20 cellular contexts compared by ENCODE assay signal in the genomic region with DNA sequence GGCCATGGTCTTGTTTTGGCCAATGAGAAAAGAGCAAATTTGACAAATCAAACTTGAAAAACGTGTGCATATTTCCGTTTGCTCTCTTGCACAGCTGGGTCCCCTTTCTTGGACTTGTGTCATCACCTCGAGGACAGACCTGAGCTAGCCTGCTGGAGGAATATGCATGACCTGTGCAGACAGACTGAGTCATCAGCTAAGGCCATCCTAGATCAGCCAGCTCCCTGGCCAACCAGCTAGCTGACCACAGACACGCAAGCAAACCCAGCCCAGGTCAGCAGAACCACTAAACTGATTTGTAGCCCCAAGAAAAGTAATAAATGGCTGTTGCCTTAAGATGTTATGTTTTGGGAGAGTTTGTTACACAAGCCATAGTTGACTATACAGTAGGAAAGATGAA.
"Had no signal": no experiment of that assay in that cellular context is flagged by ENCODE, and none has a peak within 500 bp of the region (broad histone marks: within the 10 kb centered on the region; RNA-seq: fewer than 3 reads in every experiment).

No MANE protein-coding gene starts in this region.

- H3K4me3 ChIP-seq: breast epithelium, colonic mucosa, esophagus squamous epithelium, gastrocnemius medialis, heart left ventricle, lower lobe of right lung, upper lobe of left lung had no signal

- DNase-seq: activated B cell treated with CpG ODN at 0.5 μM for 24 hours; activated CD4-positive, alpha-beta memory T cell treated with anti-CD3 and anti-CD28 coated beads for 36 hours; activated CD4-positive, alpha-beta T cell treated with anti-CD3 and anti-CD28 coated beads for 4 hours; activated naive CD4-positive, alpha-beta T cell treated with Interleukin-2 at 50 U/mL for 16 hours; activated naive CD8-positive, alpha-beta T cell treated with anti-CD3 and anti-CD28 coated beads for 36 hours; activated T-cell treated with anti-CD3 and anti-CD28 coated beads, Interleukin-2, amount 50 U/mL, for 48 hours; colonic mucosa; esophagus squamous epithelium; gastrocnemius medialis; heart left ventricle; lower lobe of right lung; naive thymus-derived CD4-positive, alpha-beta T cell; retina; stimulated activated CD4-positive, alpha-beta T cell treated with anti-CD3 and anti-CD28 coated beads, Interleukin-4, amount 100 ng/mL, for 24 hours; stimulated activated naive CD4-positive, alpha-beta T cell treated with Interleukin-2 at 50 U/mL for 16 hours; T1000 had no signal

- H3K9me3 ChIP-seq: breast epithelium, colonic mucosa, esophagus squamous epithelium, gastrocnemius medialis, heart left ventricle, lower lobe of right lung, upper lobe of left lung had no signal

- H3K4me1 ChIP-seq: breast epithelium, colonic mucosa, gastrocnemius medialis, lower lobe of right lung had no signal

- H3K36me3 Mint-ChIP-seq: activated CD4-positive, alpha-beta memory T cell treated with anti-CD3 and anti-CD28 coated beads for 36 hours; activated naive CD8-positive, alpha-beta T cell treated with anti-CD3 and anti-CD28 coated beads for 36 hours; naive thymus-derived CD4-positive, alpha-beta T cell had no signal

- H3K27ac Mint-ChIP-seq: activated B cell treated with CpG ODN at 0.5 μM for 24 hours; activated CD4-positive, alpha-beta memory T cell treated with anti-CD3 and anti-CD28 coated beads for 36 hours; activated naive CD8-positive, alpha-beta T cell treated with anti-CD3 and anti-CD28 coated beads for 36 hours; naive thymus-derived CD4-positive, alpha-beta T cell; T-helper 1 cell treated with Interleukin-12 subunit alpha and Interleukin-12 subunit beta and Interleukin-4 antibody, amounts not matched to agents 30 μg/mL and 1 μg/mL, for 36 hours had no signal

- H3K27me3 ChIP-seq: breast epithelium, colonic mucosa, esophagus squamous epithelium, gastrocnemius medialis, heart left ventricle, upper lobe of left lung had no signal

- H3K4me1 Mint-ChIP-seq: activated B cell treated with CpG ODN at 0.5 μM for 24 hours; activated naive CD8-positive, alpha-beta T cell treated with anti-CD3 and anti-CD28 coated beads for 36 hours; neural crest cell had no signal

- H3K4me3 Mint-ChIP-seq: activated B cell treated with CpG ODN at 0.5 μM for 24 hours; activated CD4-positive, alpha-beta memory T cell treated with anti-CD3 and anti-CD28 coated beads for 36 hours; activated naive CD8-positive, alpha-beta T cell treated with anti-CD3 and anti-CD28 coated beads for 36 hours; neural crest cell; T-helper 1 cell treated with Interleukin-12 subunit alpha and Interleukin-12 subunit beta and Interleukin-4 antibody, amounts not matched to agents 30 μg/mL and 1 μg/mL, for 36 hours had no signal

- ATAC-seq: gastrocnemius medialis; heart left ventricle; lower lobe of right lung; naive thymus-derived CD4-positive, alpha-beta T cell had no signal

- H3K9me3 Mint-ChIP-seq: activated B cell treated with CpG ODN at 0.5 μM for 24 hours; activated CD4-positive, alpha-beta memory T cell treated with anti-CD3 and anti-CD28 coated beads for 36 hours; T-helper 1 cell treated with Interleukin-12 subunit alpha and Interleukin-12 subunit beta and Interleukin-4 antibody, amounts not matched to agents 30 μg/mL and 1 μg/mL, for 36 hours had no signal

- H3K27ac ChIP-seq: breast epithelium, colonic mucosa, esophagus squamous epithelium, gastrocnemius medialis, heart left ventricle, lower lobe of right lung, upper lobe of left lung had no signal

- H3K27me3 Mint-ChIP-seq: activated B cell treated with CpG ODN at 0.5 μM for 24 hours; activated CD4-positive, alpha-beta memory T cell treated with anti-CD3 and anti-CD28 coated beads for 36 hours had no signal
